8 cellular contexts compared by ENCODE assay signal in genomic region chr2:118865106-118865505, GRCh38. TPM values are rescaled to one million over a fixed set of nuclear protein-coding genes. Genes with fewer than 3 reads are reported as not detected.
DNase-seq lines count a peak whose midpoint lies in the region; ATAC-seq, FAIRE-seq and TF ChIP-seq lines count a peak whose summit lies in the region.

No MANE protein-coding gene starts in this region.

- H3K9me3 ChIP-seq in adrenal gland (replicated peaks in 1 of 3): no peaks in the 10 kb centered on the region
- no peaks in the 10 kb centered on the region for H3K9me3 ChIP-seq in testis

- peak; percentile 47 for TF ChIP-seq CTCF in D721Med (IDR thresholded peaks at IDR 0.05; ENCODE audit: insufficient read depth, missing control alignments)
- TF ChIP-seq CTCF in adrenal gland (IDR thresholded peaks at IDR 0.05): peak; percentile 18 to 63 (median 52)
- peak in 2 of 3 experiments; percentile 36 to 43 for TF ChIP-seq CTCF in testis (IDR thresholded peaks at IDR 0.05)

- H3K27ac ChIP-seq in adrenal gland (no peak overlapping the region), testis (no peak overlapping the region)

- H3K27me3 ChIP-seq in adrenal gland (peaks cover 24% of the 10 kb centered on the region), testis (no peaks in the 10 kb centered on the region)

- no peak for DNase-seq in D721Med (ENCODE audit: insufficient read length, low spot score)
- peak; percentile 53 for DNase-seq in NCI-H2171 treated with DMSO at 0.1 percent for 48 hours (lab: John Stamatoyannopoulos, UW)
- peak in 4 of 7 donors; percentile 35 to 58 (median 44) for DNase-seq in adrenal gland
- peak; percentile 84 for DNase-seq in islet precursor cell
- DNase-seq in testis: no peak
- DNase-seq in GM19239 (ENCODE audit: insufficient read length, low spot score): no peak

- no peak for TF ChIP-seq POLR2A in adrenal gland (IDR thresholded peaks at IDR 0.05)
- no peak for TF ChIP-seq POLR2A in testis (IDR thresholded peaks at IDR 0.05)

- peak; percentile 95 for ATAC-seq in GM19023 (IDR thresholded peaks at IDR 0.05; ENCODE audit: unreplicated experiment)
- ATAC-seq in HG03060 (IDR thresholded peaks at IDR 0.05; ENCODE audit: low read depth, unreplicated experiment): peak; percentile 93

- H3K4me3 ChIP-seq in adrenal gland (no peak overlapping the region), testis (no peak overlapping the region)

- no peak for FAIRE-seq in D721Med (lab: Jason Lieb, UNC)
- no peak for FAIRE-seq in GM19239 (lab: Jason Lieb, UNC)

- H3K36me3 ChIP-seq in adrenal gland (replicated peaks in 1 of 2) (no peaks in the 10 kb centered on the region), testis (ENCODE audit: low read depth, missing control alignments) (no peaks in the 10 kb centered on the region)

- intact Hi-C loops in adrenal gland (cut with DNase I) (no loop called here), testis (cut with DNase I; ENCODE audit: low total_unique reads) (no loop called here)

- 8 to 14% (median 10%) methylated on average over 3 of the region's 3 CpGs for WGBS in adrenal gland, 4 donors
- WGBS in testis, 2 donors: 16 to 40% methylated on average over 3 of the region's 3 CpGs

- H3K4me1 ChIP-seq in adrenal gland (replicated peaks in 1 of 2): no peaks in the 10 kb centered on the region
- no peaks in the 10 kb centered on the region for H3K4me1 ChIP-seq in testis

RNA-seq across cellular contexts. Expression of gene EN1, which starts 17.7 kb away (rescaled TPM):
- total RNA-seq in adrenal gland: under 1 TPM in 6 of 8 donors, not detected in 2; 0.17 to 0.98 (median 0.54) TPM
- under 1 TPM in 1 of 3 donors, not detected in 2; 0.03 TPM for polyA plus RNA-seq in adrenal gland
- under 1 TPM; 0.62 to 0.71 TPM for total RNA-seq in testis
- 0.20 TPM for polyA plus RNA-seq in testis (ENCODE audit: insufficient read depth, low read depth, low replicate concordance)

Comparison
In these comparisons a context has a peak if more than half of its experiments do, and no peak if none do; other contexts are left out.
1. DNase-seq: peak in NCI-H2171 treated with DMSO at 0.1 percent for 48 hours (single experiment), adrenal gland (4 of 7) and islet precursor cell (single experiment); none in D721Med (single experiment), testis (single experiment) and GM19239 (single experiment).
2. Peak in every context shown above with its lines, with median percentiles within 50 percentile points of each other: CTCF ChIP-seq.